8 cellular contexts compared by ENCODE assay signal in the genomic region with DNA sequence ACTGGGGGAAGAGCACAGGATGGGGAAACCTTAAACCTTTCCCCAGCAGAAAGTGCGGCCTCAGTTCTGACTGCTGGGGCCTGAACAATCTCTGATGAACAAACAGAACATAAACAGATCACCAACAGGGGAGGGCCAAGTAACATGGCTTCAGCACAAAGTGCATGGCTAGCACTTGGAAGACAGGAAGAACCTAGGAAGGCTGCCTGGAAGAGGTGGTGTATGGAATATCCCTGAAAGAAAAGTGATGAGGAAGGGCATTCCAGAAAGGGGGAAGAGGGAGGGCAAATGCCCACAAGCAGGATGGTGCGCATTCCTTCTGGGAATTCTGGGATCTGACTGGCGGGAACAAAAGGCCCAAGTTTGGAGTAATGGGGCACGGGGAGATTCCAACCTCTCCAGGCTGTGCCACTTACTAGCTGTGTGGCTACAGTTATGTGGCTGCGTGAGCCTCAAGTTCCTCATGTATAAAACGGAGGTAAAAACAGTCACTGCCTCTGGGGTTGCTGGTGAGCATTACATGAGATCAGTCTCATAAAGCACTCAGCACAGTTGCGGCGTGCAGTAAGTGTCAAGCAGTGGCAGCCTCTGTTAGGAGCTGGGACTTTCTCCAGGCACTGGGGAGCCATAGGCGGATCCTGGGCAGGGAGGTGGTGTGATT. TPM values are rescaled to one million over a fixed set of nuclear protein-coding genes. Genes with fewer than 3 reads are reported as not detected.
DNase-seq lines count a peak whose midpoint lies in the region; ATAC-seq, FAIRE-seq and TF ChIP-seq lines count a peak whose summit lies in the region.

No MANE protein-coding gene starts in this region.

- intact Hi-C loops in GM12878 (cut with micrococcal nuclease; ENCODE audit: unreplicated experiment) (no loop called here), mucosa of descending colon (cut with DNase I, micrococcal nuclease) (no loop called here)

- H3K4me2 ChIP-seq in GM12878 (ENCODE audit: control insufficient read depth, insufficient read depth): peak overlapping the region; percentile 19; the same call in 1 of the 2 replicates

- WGBS in HUES64: 76% methylated on average over 9 of the region's 9 CpGs
- whole genome bisulfite sequencing in GM12878 (ENCODE audit: insufficient coverage, insufficient replicate concordance, low lambda C conversion rate, missing lambda C conversion rate): 42% methylated on average over 9 of the region's 9 CpGs

- H3K4me3 ChIP-seq in HUES64 (ENCODE audit: low read length): peak overlapping the region; percentile 50; the same call in 1 of the 2 replicates
- no peak overlapping the region for H3K4me3 ChIP-seq in GM12878
- H3K4me3 ChIP-seq in mucosa of descending colon: no peak overlapping the region

- FAIRE-seq in GM12878 (lab: Jason Lieb, UNC): no peak

- in situ Hi-C loops in GM12878 (cut with MboI): no loop called here

- H3K9ac ChIP-seq in HUES64 (ENCODE audit: low read depth, low read length) (no peak overlapping the region), GM12878 (ENCODE audit: control insufficient read depth, insufficient read depth, low read length) (no peak overlapping the region)

- peak in 1 of 3 experiments; percentile 7; a peak in 1 of 6 replicates for TF ChIP-seq CTCF in GM12878 (IDR thresholded peaks at IDR 0.05 in 2 of 3, conservative IDR thresholded peaks at IDR 0.05 in 1 of 3; ENCODE audit: control insufficient read depth in 2 of 3, extremely low read depth in 1 of 3, insufficient read depth in 1 of 3, low read depth in 3 of 3, low read length in 3 of 3)
- TF ChIP-seq CTCF in mucosa of descending colon (IDR thresholded peaks at IDR 0.05): no peak

- peak; percentile 87 for ATAC-seq in GM12878
- peak; percentile 20 for ATAC-seq in mucosa of descending colon
- no peak for ATAC-seq in HG02798 (IDR thresholded peaks at IDR 0.05; ENCODE audit: poor library complexity, unreplicated experiment)

- RAD21 ChIA-PET in GM12878 (lab: Charles Lee; ENCODE audit: unreplicated experiment): interaction anchor here (1.4 to 3.1 kb wide), 2 partner anchors 9 to 20 kb away, joined by 3 to 13 read pairs; no protein-coding TSS in a partner anchor

- no peaks in the 10 kb centered on the region for H3K79me2 ChIP-seq in GM12878 (ENCODE audit: control insufficient read depth, insufficient read depth, low read length)

- TF ChIP-seq POLR2A in GM12878 (IDR thresholded peaks at IDR 0.05; ENCODE audit: low read depth, low read length): no peak

- H3K27ac ChIP-seq in HUES64 (ENCODE audit: low read depth, low read length) (no peak overlapping the region), GM12878 (ENCODE audit: control insufficient read depth, insufficient read depth) (no peak overlapping the region)

- POLR2A ChIA-PET in GM12878 (lab: Charles Lee): no interaction called here

- no peak for TF ChIP-seq RAD21 in GM12878 (IDR thresholded peaks at IDR 0.05; ENCODE audit: insufficient read depth, low read depth, low read length)

- DNase-seq in AG08396 (ENCODE audit: low spot score) (peak; percentile 64), GM12878 (ENCODE audit: low read depth, low spot score) (no peak), mucosa of descending colon (no peak), NCI-H524 treated with DMSO at 0.1 percent for 48 hours (lab: John Stamatoyannopoulos, UW) (no peak), NCI-H774 (lab: John Stamatoyannopoulos, UW) (no peak)
- no peak for DNase-seq in activated CD8-positive, alpha-beta memory T cell treated with anti-CD3 and anti-CD28 coated beads, Interleukin-2, amount 50 U/mL, for 48 hours

- H3K36me3 ChIP-seq in HUES64 (ENCODE audit: insufficient read depth, low read length) (no peaks in the 10 kb centered on the region), GM12878 (ENCODE audit: control insufficient read depth in 2 of 2, insufficient read depth in 2 of 2, low read length in 1 of 2) (no peaks in the 10 kb centered on the region), mucosa of descending colon (ENCODE audit: low read depth) (no peaks in the 10 kb centered on the region)

- H3K27me3 ChIP-seq in HUES64 (ENCODE audit: insufficient read depth, low read length) (no peaks in the 10 kb centered on the region; the same call in 1 of the 2 replicates), GM12878 (replicated peaks in 1 of 2; ENCODE audit: control insufficient read depth in 2 of 2, insufficient read depth in 2 of 2, low read length in 1 of 2) (no peaks in the 10 kb centered on the region)

- no TSS peak for BruUV-seq in GM12878 (replicated peaks; lab: Mats Ljungman, UMichigan)

- H3K4me1 ChIP-seq in HUES64 (ENCODE audit: insufficient read depth, low read length) (peaks cover 23% of the 10 kb centered on the region), GM12878 (ENCODE audit: control insufficient read depth, insufficient read depth, low read length) (peaks cover 4% of the 10 kb centered on the region), mucosa of descending colon (ENCODE audit: low read depth) (no peaks in the 10 kb centered on the region)

- SMC1A ChIA-PET in GM12878 (lab: Charles Lee; ENCODE audit: uncharacterized antibody, unreplicated experiment): interaction anchor here (1.0 to 1.4 kb wide), 3 partner anchors 16 to 64 kb away, joined by 3 to 4 read pairs (median 3); no protein-coding TSS in a partner anchor

- no peak for TF ChIP-seq EP300 in GM12878 (IDR thresholded peaks at IDR 0.05; ENCODE audit: borderline replicate concordance in 1 of 2, control insufficient read depth in 1 of 2, low read depth in 2 of 2, low read length in 2 of 2)

- no peaks in the 10 kb centered on the region for H4K20me1 ChIP-seq in GM12878 (ENCODE audit: control insufficient read depth, insufficient read depth)

- no peaks in the 10 kb centered on the region for H3K9me3 ChIP-seq in HUES64 (ENCODE audit: insufficient read depth, low read depth, low read length)
- no peaks in the 10 kb centered on the region for H3K9me3 ChIP-seq in GM12878 (replicated peaks; ENCODE audit: control insufficient read depth, insufficient read depth, low read length)
- no peaks in the 10 kb centered on the region for H3K9me3 ChIP-seq in mucosa of descending colon

- CTCF ChIA-PET in GM12878 (lab: Yijun Ruan, JAX): interaction anchor here (0.9 to 3.4 kb wide), 6 partner anchors 9 to 23 kb away, joined by 3 to 13 read pairs (median 4); no protein-coding TSS in a partner anchor

- H2AFZ ChIP-seq in GM12878 (ENCODE audit: control insufficient read depth, low read depth, low read length): no peak overlapping the region

RNA-seq across cellular contexts. Expression of gene PDGFRB, which starts 1.6 kb away (rescaled TPM):
- 9.3 TPM for polyA plus RNA-seq in HUES64 (2013, experiment 1 of 2)
- polyA plus RNA-seq in HUES64 (2013, experiment 2 of 2): 16.0 TPM
- total RNA-seq in GM12878 (2013; cell fraction: nucleolus; rRNA removed): 33.8 and 34.4 TPM in 2 replicates
- total RNA-seq in GM12878 (2014; rRNA removed) (1.8 and 3.0 TPM in 2 replicates), GM12878 (2014; rRNA removed; fragmentation: Illumina TruSeq; extraction: Trizol) (1.2 and 1.4 TPM in 2 replicates), GM12878 (2021) (2.2 and 3.3 TPM in 2 replicates), mucosa of descending colon (10 to 100 TPM; 13.9 to 61.5 (median 27.1) TPM)
- polyA plus RNA-seq in GM12878 (2011; ENCODE audit: low read depth): 0.93 TPM
- polyA plus RNA-seq in GM12878 (2011; rRNA removed) (0.64 and 0.65 TPM in 2 replicates), GM12878 (2014; fragmentation: Illumina TruSeq; extraction: Trizol) (0.41 and 0.90 TPM in 2 replicates), GM12878 (2014; fragmentation: Nextera tagmentation; extraction: Ambion mirVana) (under 1 TPM; 0.02 to 0.16 TPM), GM12878 (2014; rRNA removed) (0.94 and 2.1 TPM in 2 replicates), GM12878 (2016; fragmentation: Nextera tagmentation; extraction: Ambion mirVana) (1 to 10 TPM; 1.5 to 1.7 TPM)
- polyA plus RNA-seq in GM12878 (2011; cell fraction: cytosol; rRNA removed): 0.87 and 1.5 TPM in 2 replicates
- 2.1 and 4.4 TPM in 2 replicates for polyA plus RNA-seq in GM12878 (2011; cell fraction: nucleus; rRNA removed)
- 2.0 and 2.7 TPM in 2 replicates for polyA plus RNA-seq in GM12878 (2012)
- polyA minus RNA-seq in GM12878 (2011; rRNA and poly(A)+ RNA removed): 2.6 and 2.8 TPM in 2 replicates
- 0.94 and 1.6 TPM in 2 replicates for polyA minus RNA-seq in GM12878 (2011; cell fraction: cytosol; rRNA and poly(A)+ RNA removed)
- 2.8 and 4.2 TPM in 2 replicates for polyA minus RNA-seq in GM12878 (2011; cell fraction: nucleus; rRNA and poly(A)+ RNA removed)

RNA-seq across cellular contexts. Expression of gene CDX1, which starts 12.5 kb away (rescaled TPM):
- 3.8 TPM for polyA plus RNA-seq in HUES64 (2013, experiment 1 of 2)
- polyA plus RNA-seq in HUES64 (2013, experiment 2 of 2): 2.4 TPM
- not detected in 2 replicates for total RNA-seq in GM12878 (2013; cell fraction: nucleolus; rRNA removed)
- not detected in 2 replicates for total RNA-seq in GM12878 (2014; rRNA removed)
- not detected in 2 replicates for total RNA-seq in GM12878 (2014; rRNA removed; fragmentation: Illumina TruSeq; extraction: Trizol)
- total RNA-seq in GM12878 (2021): not detected in 2 replicates
- polyA plus RNA-seq in GM12878 (2011; ENCODE audit: low read depth): not detected
- polyA plus RNA-seq in GM12878 (2011; rRNA removed): not detected in 2 replicates
- polyA plus RNA-seq in GM12878 (2011; cell fraction: cytosol; rRNA removed): not detected in 2 replicates
- not detected in 2 replicates for polyA plus RNA-seq in GM12878 (2011; cell fraction: nucleus; rRNA removed)
- polyA plus RNA-seq in GM12878 (2012): not detected in 2 replicates
- not detected in 2 replicates for polyA plus RNA-seq in GM12878 (2014; fragmentation: Illumina TruSeq; extraction: Trizol)
- polyA plus RNA-seq in GM12878 (2014; fragmentation: Nextera tagmentation; extraction: Ambion mirVana): not detected
- not detected in 2 replicates for polyA plus RNA-seq in GM12878 (2014; rRNA removed)
- not detected for polyA plus RNA-seq in GM12878 (2016; fragmentation: Nextera tagmentation; extraction: Ambion mirVana)
- not detected in 2 replicates for polyA minus RNA-seq in GM12878 (2011; rRNA and poly(A)+ RNA removed)
- polyA minus RNA-seq in GM12878 (2011; cell fraction: cytosol; rRNA and poly(A)+ RNA removed): not detected in 2 replicates
- not detected in 2 replicates for polyA minus RNA-seq in GM12878 (2011; cell fraction: nucleus; rRNA and poly(A)+ RNA removed)
- 100 to 1,000 TPM; 140 to 306 (median 302) TPM for total RNA-seq in mucosa of descending colon

RNA-seq across cellular contexts. Expression of gene SLC6A7, which starts 35.8 kb away (rescaled TPM):
- polyA plus RNA-seq in HUES64 (2013, experiment 1 of 2): not detected
- polyA plus RNA-seq in HUES64 (2013, experiment 2 of 2): not detected
- not detected in 2 replicates for total RNA-seq in GM12878 (2013; cell fraction: nucleolus; rRNA removed)
- total RNA-seq in GM12878 (2014; rRNA removed) (0.06 and 0.11 TPM in 2 replicates), GM12878 (2014; rRNA removed; fragmentation: Illumina TruSeq; extraction: Trizol) (0.05 TPM in 1 of 2 replicates, not detected in the other), GM12878 (2021) (0.08 TPM in 1 of 2 replicates, not detected in the other), mucosa of descending colon (10 to 100 TPM; 15.2 to 26.4 (median 18.9) TPM)
- polyA plus RNA-seq in GM12878 (2011; ENCODE audit: low read depth): not detected
- polyA plus RNA-seq in GM12878 (2011; rRNA removed) (not detected in 2 replicates), GM12878 (2014; fragmentation: Illumina TruSeq; extraction: Trizol) (0.01 TPM in 1 of 2 replicates, not detected in the other), GM12878 (2014; fragmentation: Nextera tagmentation; extraction: Ambion mirVana) (not detected), GM12878 (2014; rRNA removed) (0.04 TPM in 1 of 2 replicates, not detected in the other), GM12878 (2016; fragmentation: Nextera tagmentation; extraction: Ambion mirVana) (under 1 TPM in 1 of 2 experiments, not detected in 1; 0.15 TPM)
- polyA plus RNA-seq in GM12878 (2011; cell fraction: cytosol; rRNA removed): 0.01 TPM in 1 of 2 replicates, not detected in the other
- 0.03 TPM in 2 replicates for polyA plus RNA-seq in GM12878 (2011; cell fraction: nucleus; rRNA removed)
- polyA plus RNA-seq in GM12878 (2012): 0.13 and 0.16 TPM in 2 replicates
- polyA minus RNA-seq in GM12878 (2011; rRNA and poly(A)+ RNA removed): not detected in 2 replicates
- polyA minus RNA-seq in GM12878 (2011; cell fraction: cytosol; rRNA and poly(A)+ RNA removed): not detected in 2 replicates
- not detected in 2 replicates for polyA minus RNA-seq in GM12878 (2011; cell fraction: nucleus; rRNA and poly(A)+ RNA removed)

Comparison
In these comparisons a context has a peak if more than half of its experiments do, and no peak if none do; other contexts are left out.
1. RNA of gene CDX1, which starts 12.5 kb away (total RNA-seq): 140 to 306 TPM in mucosa of descending colon; not detected in GM12878; every median in the first group is over 100 times any median in the second.
2. RNA of gene SLC6A7, which starts 35.8 kb away (total RNA-seq): 15.2 to 26.4 TPM in mucosa of descending colon; 0.05 to 0.11 TPM in GM12878; every median in the first group is over 10 times any median in the second.